In the genomic region with DNA sequence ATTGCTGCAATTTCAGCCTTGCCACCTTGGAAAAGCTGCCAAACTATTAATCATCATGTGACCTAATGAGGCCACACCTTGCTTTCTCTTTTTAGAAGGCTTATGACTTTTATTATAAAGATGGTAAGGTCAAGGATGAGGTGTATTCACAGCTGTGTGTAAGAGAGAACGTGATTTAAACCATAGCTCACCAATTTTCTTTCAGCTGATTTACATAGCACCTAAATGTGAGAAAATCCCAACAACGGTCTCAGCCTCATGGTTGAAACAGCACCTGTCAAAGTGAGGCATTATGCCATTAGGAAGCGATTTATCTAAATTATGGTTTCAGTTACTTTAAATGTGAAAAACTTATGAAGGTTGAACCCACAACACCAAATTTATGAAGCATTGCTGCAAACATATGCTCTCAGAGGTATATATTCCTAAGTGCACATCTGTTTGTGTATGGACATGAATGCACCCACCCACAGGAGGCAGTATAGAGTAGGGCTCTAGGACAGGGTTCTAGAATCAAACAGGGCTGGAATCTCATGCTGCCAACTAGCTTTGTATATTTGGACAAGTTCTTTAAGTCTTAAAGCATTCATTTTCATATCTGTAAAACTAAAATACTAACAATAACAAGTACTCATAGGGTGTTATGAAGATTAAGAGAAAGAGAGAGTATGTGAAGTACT, we compare ENCODE assay signal across 9 cellular contexts. TPM values are rescaled to one million over a fixed set of nuclear protein-coding genes. Genes with fewer than 3 reads are reported as not detected.
DNase-seq lines count a peak whose midpoint lies in the region; ATAC-seq and TF ChIP-seq lines count a peak whose summit lies in the region.
"Had no signal": no experiment of that assay in that cellular context is flagged by ENCODE, and none has a peak within 500 bp of the region (broad histone marks: within the 10 kb centered on the region; RNA-seq: fewer than 3 reads in every experiment).

No MANE protein-coding gene starts in this region.

- H3K27ac Mint-ChIP-seq in Calu3 (ENCODE audit: unreplicated experiment) = no peak overlapping the region

- H3K4me3 ChIP-seq in fibroblast of pulmonary artery (replicated peaks; ENCODE audit: low read depth, low read length) = no peak overlapping the region

- CTCF ChIA-PET in Calu3 (lab: Charles Lee) = interaction anchor here (0.9 kb wide), 1 partner anchor 23 kb away, joined by 3 read pairs; no protein-coding TSS in a partner anchor

- BruUV-seq in Calu3 (replicated peaks; lab: Mats Ljungman, UMichigan) = no TSS peak

- peak; percentile 61 for ATAC-seq in GM19023 (IDR thresholded peaks at IDR 0.05; ENCODE audit: unreplicated experiment)
- no peak for ATAC-seq in HG03159 (IDR thresholded peaks at IDR 0.05; ENCODE audit: unreplicated experiment)

- intact Hi-C loops in Calu3 (cut with micrococcal nuclease; ENCODE audit: unreplicated experiment) = no loop called here

- H3K9me3 Mint-ChIP-seq in Calu3 (ENCODE audit: low read depth, unreplicated experiment) = no peaks in the 10 kb centered on the region
- H3K9me3 Mint-ChIP-seq: central memory CD8-positive, alpha-beta T cell had no signal

- H3K36me3 Mint-ChIP-seq in Calu3 (ENCODE audit: insufficient read depth, unreplicated experiment) = peaks cover 50% of the 10 kb centered on the region

- no peaks in the 10 kb centered on the region for H3K27me3 Mint-ChIP-seq in Calu3 (ENCODE audit: unreplicated experiment)

- peak; percentile 17 for TF ChIP-seq CTCF in Calu3 (IDR thresholded peaks at IDR 0.05; ENCODE audit: unreplicated experiment)
- TF ChIP-seq CTCF in fibroblast of pulmonary artery (IDR thresholded peaks at IDR 0.05; ENCODE audit: low read length, missing control alignments) = peak; percentile 18

- DNase-seq in Calu3 (no peak), NAMALWA (ENCODE audit: low spot score) (peak; percentile 51), fibroblast of pulmonary artery (ENCODE audit: low read depth) (no peak), NCI-H187 (lab: John Stamatoyannopoulos, UW) (no peak), A172 (ENCODE audit: low spot score) (no peak), cerebellum (ENCODE audit: low spot score) (no peak)

- no peak overlapping the region for H3K4me3 Mint-ChIP-seq in Calu3 (ENCODE audit: low read depth, unreplicated experiment)
- H3K4me3 Mint-ChIP-seq: central memory CD8-positive, alpha-beta T cell had no signal

- H3K4me1 Mint-ChIP-seq in Calu3 (ENCODE audit: low read depth, unreplicated experiment) = peaks cover 19% of the 10 kb centered on the region
- H3K4me1 Mint-ChIP-seq: central memory CD8-positive, alpha-beta T cell had no signal

RNA-seq across cellular contexts. Expression of a gene that starts 40.7 kb away (rescaled TPM):
- total RNA-seq in Calu3 (2022) (158 and 188 TPM in 2 replicates), cerebellum (11.7 TPM)
- total RNA-seq in A172 (2014; rRNA removed; shearing (Covaris generic)) = 135 and 189 TPM in 2 replicates

Comparison
In these comparisons a context has a peak if more than half of its experiments do, and no peak if none do; other contexts are left out.
1. RNA of a gene that starts 40.7 kb away (total RNA-seq): 158 to 188 TPM in Calu3 and 135 to 189 TPM in A172; 11.7 TPM in cerebellum (single experiment); every median in the first group is over 10 times any median in the second.